8 cellular contexts compared by ENCODE assay signal in genomic region chr16:3881499-3881995, GRCh38. TPM values are rescaled to one million over a fixed set of nuclear protein-coding genes. Genes with fewer than 3 reads are reported as not detected.
A peak's percentile ranks its signal among the peaks of the same experiment; 100 is the strongest.
DNase-seq lines count a peak whose midpoint lies in the region; ATAC-seq, FAIRE-seq and TF ChIP-seq lines count a peak whose summit lies in the region.

No MANE protein-coding gene starts in this region.

- DNase-seq in cardiac muscle cell (ENCODE audit: low read depth in 1 of 2, low spot score in 1 of 2) (no peak), left cardiac atrium (no peak), GM12878 (ENCODE audit: low read depth, low spot score) (no peak), mesenchymal stem cell (no peak), tibial artery (peak in 1 of 2 donors; percentile 69), mucosa of gallbladder (ENCODE audit: low spot score) (no peak), urothelium cell line (ENCODE audit: low spot score) (no peak)

- H3K23ac ChIP-seq in mesenchymal stem cell (ENCODE audit: low read length in 2 of 2), result no peak overlapping the region

- POLR2A ChIA-PET in GM12878 (lab: Charles Lee), result no interaction called here

- H2AK5ac ChIP-seq in mesenchymal stem cell (ENCODE audit: low read length, severe bottlenecking), result peak overlapping the region; percentile 6

- peak overlapping the region; percentile 77; the same call in 1 of the 2 replicates for H2AFZ ChIP-seq in GM12878 (ENCODE audit: control insufficient read depth, low read depth, low read length)
- peak overlapping the region; percentile 99 for H2AFZ ChIP-seq in mesenchymal stem cell (ENCODE audit: low read depth, low read length)

- H3K4ac ChIP-seq in mesenchymal stem cell (ENCODE audit: low read depth in 1 of 2, low read length in 2 of 2), result peak overlapping the region in 1 of 2 experiments; percentile 90

- no peaks in the 10 kb centered on the region for H3K36me3 ChIP-seq in cardiac muscle cell
- no peaks in the 10 kb centered on the region; a peak in 1 of 4 replicates for H3K36me3 ChIP-seq in GM12878 (ENCODE audit: control insufficient read depth in 2 of 2, insufficient read depth in 2 of 2, low read length in 1 of 2)
- peaks cover 4 to 6% of the 10 kb centered on the region in 2 experiments for H3K36me3 ChIP-seq in mesenchymal stem cell (ENCODE audit: control insufficient read depth in 1 of 2, insufficient read depth in 2 of 2, low read depth in 1 of 2, low read length in 2 of 2)
- H3K36me3 ChIP-seq in tibial artery, result no peaks in the 10 kb centered on the region

- CTCF ChIA-PET in GM12878 (lab: Yijun Ruan, JAX), result interaction anchor here (1.4 kb wide), 1 partner anchor 259 kb away, joined by 3 read pairs; no protein-coding TSS in a partner anchor

- intact Hi-C loops in left cardiac atrium (cut with DNase I), result loop anchor here in 1 of 2 donors (5.0 kb wide), 1 partner anchor 189 kb away; no protein-coding TSS in a partner anchor
- intact Hi-C loops in GM12878 (cut with micrococcal nuclease; ENCODE audit: unreplicated experiment), result no loop called here
- intact Hi-C loops in tibial artery (cut with DNase I; ENCODE audit: low total_unique reads), result no loop called here

- no peak overlapping the region for H2BK15ac ChIP-seq in mesenchymal stem cell (ENCODE audit: low read depth, poor library complexity, severe bottlenecking)

- FAIRE-seq in GM12878 (lab: Jason Lieb, UNC) (no peak), urothelium cell line (lab: Jason Lieb, UNC) (no peak)

- peak overlapping the region in 1 of 2 experiments; percentile 68 for H3K14ac ChIP-seq in mesenchymal stem cell (ENCODE audit: low read length in 2 of 2)

- TF ChIP-seq CTCF in cardiac muscle cell (IDR thresholded peaks at IDR 0.05; ENCODE audit: low read depth, low read length) (no peak), GM12878 (IDR thresholded peaks at IDR 0.05 in 2 of 3, conservative IDR thresholded peaks at IDR 0.05 in 1 of 3; ENCODE audit: control insufficient read depth in 2 of 3, extremely low read depth in 1 of 3, insufficient read depth in 1 of 3, low read depth in 3 of 3, low read length in 3 of 3) (no peak), tibial artery (IDR thresholded peaks at IDR 0.05) (no peak)

- no TSS peak for BruUV-seq in GM12878 (replicated peaks; lab: Mats Ljungman, UMichigan)

- peaks cover 33% of the 10 kb centered on the region for H3K79me2 ChIP-seq in GM12878 (ENCODE audit: control insufficient read depth, insufficient read depth, low read length)

- H3K9ac ChIP-seq in GM12878 (ENCODE audit: control insufficient read depth, insufficient read depth, low read length) (no peak overlapping the region), mesenchymal stem cell (ENCODE audit: low read length) (peak overlapping the region; percentile 92)

- ATAC-seq in left cardiac atrium, result no peak
- ATAC-seq in GM12878, result no peak
- ATAC-seq in HG03196 (IDR thresholded peaks at IDR 0.05; ENCODE audit: unreplicated experiment), result no peak

- H3K27me3 ChIP-seq in cardiac muscle cell (no peaks in the 10 kb centered on the region), GM12878 (replicated peaks in 1 of 2; ENCODE audit: control insufficient read depth in 2 of 2, insufficient read depth in 2 of 2, low read length in 1 of 2) (no peaks in the 10 kb centered on the region), mesenchymal stem cell (ENCODE audit: control insufficient read depth in 1 of 2, insufficient read depth in 1 of 2, low read length in 2 of 2) (no peaks in the 10 kb centered on the region), tibial artery (no peaks in the 10 kb centered on the region)

- H2BK120ac ChIP-seq in mesenchymal stem cell (ENCODE audit: low read depth, low read length), result no peak overlapping the region

- peaks cover 9% of the 10 kb centered on the region for H3K79me1 ChIP-seq in mesenchymal stem cell (replicated peaks; ENCODE audit: low read length, poor library complexity, severe bottlenecking)

- H4K8ac ChIP-seq in mesenchymal stem cell (ENCODE audit: low read length), result peak overlapping the region; percentile 100

- RAD21 ChIA-PET in GM12878 (lab: Charles Lee; ENCODE audit: unreplicated experiment), result interaction anchor here (1.2 to 1.4 kb wide), 3 partner anchors 98 to 372 kb away, joined by 3 to 6 read pairs (median 4); partner anchors contain the start of gene TRAP1

- H4K91ac ChIP-seq in mesenchymal stem cell (ENCODE audit: low read length), result peak overlapping the region; percentile 80

- H3K18ac ChIP-seq in mesenchymal stem cell (ENCODE audit: low read depth in 1 of 2, low read length in 2 of 2), result peak overlapping the region; percentile 93

- H3K9me3 ChIP-seq in cardiac muscle cell (ENCODE audit: low read depth) (no peaks in the 10 kb centered on the region), GM12878 (replicated peaks; ENCODE audit: control insufficient read depth, insufficient read depth, low read length) (no peaks in the 10 kb centered on the region), mesenchymal stem cell (ENCODE audit: control insufficient read depth, low read length) (no peaks in the 10 kb centered on the region), tibial artery (no peaks in the 10 kb centered on the region)

- no peak for TF ChIP-seq POLR2A in GM12878 (IDR thresholded peaks at IDR 0.05; ENCODE audit: low read depth, low read length)

- H3K4me3 ChIP-seq in cardiac muscle cell (peak overlapping the region; percentile 50), GM12878 (no peak overlapping the region), mesenchymal stem cell (ENCODE audit: insufficient read depth in 1 of 2, low read depth in 1 of 2, low read length in 2 of 2) (peak overlapping the region; percentile 67 to 80), tibial artery (peak overlapping the region; percentile 97 to 99)

- H3K4me2 ChIP-seq in GM12878 (ENCODE audit: control insufficient read depth, insufficient read depth) (peak overlapping the region; percentile 96), mesenchymal stem cell (ENCODE audit: low read length, poor library complexity, severe bottlenecking) (peak overlapping the region; percentile 99)

- SMC1A ChIA-PET in GM12878 (lab: Charles Lee; ENCODE audit: uncharacterized antibody, unreplicated experiment), result interaction anchor here (1.2 kb wide), 1 partner anchor 88 kb away, joined by 3 read pairs; no protein-coding TSS in a partner anchor

- no peak for TF ChIP-seq RAD21 in GM12878 (IDR thresholded peaks at IDR 0.05; ENCODE audit: insufficient read depth, low read depth, low read length)

- peaks cover 12% of the 10 kb centered on the region; the same call in 1 of the 2 replicates for H4K20me1 ChIP-seq in GM12878 (ENCODE audit: control insufficient read depth, insufficient read depth)

- no peak overlapping the region for H2BK5ac ChIP-seq in mesenchymal stem cell (ENCODE audit: low read depth, low read length, poor library complexity, severe bottlenecking)

- in situ Hi-C loops in GM12878 (cut with MboI), result no loop called here

- H3K4me1 ChIP-seq in cardiac muscle cell (ENCODE audit: low read depth) (peaks cover 21% of the 10 kb centered on the region), GM12878 (ENCODE audit: control insufficient read depth, insufficient read depth, low read length) (peaks cover 11% of the 10 kb centered on the region), mesenchymal stem cell (ENCODE audit: control insufficient read depth, insufficient read depth, low read depth, low read length) (peaks cover 14% of the 10 kb centered on the region), tibial artery (peaks cover 0 to 30% (median 23%) of the 10 kb centered on the region in 4 donors)

- TF ChIP-seq EP300 in GM12878 (IDR thresholded peaks at IDR 0.05; ENCODE audit: borderline replicate concordance in 1 of 2, control insufficient read depth in 1 of 2, low read depth in 2 of 2, low read length in 2 of 2), result no peak

- H3K27ac ChIP-seq in cardiac muscle cell, result no peak overlapping the region
- no peak overlapping the region for H3K27ac ChIP-seq in GM12878 (ENCODE audit: control insufficient read depth, insufficient read depth)
- H3K27ac ChIP-seq in mesenchymal stem cell (ENCODE audit: low read length, poor library complexity, severe bottlenecking), result no peak overlapping the region
- peak overlapping the region; percentile 75 to 93 for H3K27ac ChIP-seq in tibial artery

- peak overlapping the region in 1 of 2 experiments; percentile 77 for H2BK12ac ChIP-seq in mesenchymal stem cell (ENCODE audit: low read length in 2 of 2)

- WGBS in GM12878 (ENCODE audit: insufficient coverage, insufficient replicate concordance, low lambda C conversion rate, missing lambda C conversion rate), result 78% methylated on average over 30 of the region's 30 CpGs
- 56% methylated on average over 30 of the region's 30 CpGs for WGBS in mesenchymal stem cell

TF ChIP-seq in GM12878, 131 proteins besides CTCF, POLR2A, EP300 and RAD21:
- TF ChIP-seq SREBF1 (IDR thresholded peaks at IDR 0.05; ENCODE audit: low read length) (no peak), SRF (IDR thresholded peaks at IDR 0.05; ENCODE audit: low read depth in 2 of 2, low read length in 2 of 2) (no peak), ZNF217 (IDR thresholded peaks at IDR 0.05) (no peak)
TF ChIP-seq in GM12878: peak in this region for 0.

RNA-seq across cellular contexts. Expression of gene CREBBP, which starts 1.0 kb away (rescaled TPM):
- total RNA-seq in cardiac muscle cell (19.7 and 33.8 TPM in 2 replicates), left cardiac atrium (10 to 100 TPM; 39.0 to 39.3 TPM), GM12878 (2014; rRNA removed) (9.8 and 11.2 TPM in 2 replicates), GM12878 (2014; rRNA removed; fragmentation: Illumina TruSeq; extraction: Trizol) (7.5 and 8.7 TPM in 2 replicates), GM12878 (2021) (26.7 and 32.7 TPM in 2 replicates), mucosa of gallbladder (74.6 TPM)
- polyA plus RNA-seq in cardiac muscle cell (24.4 and 27.3 TPM in 2 replicates), GM12878 (2011; rRNA removed) (2.9 and 5.0 TPM in 2 replicates), GM12878 (2014; fragmentation: Illumina TruSeq; extraction: Trizol) (13.9 and 19.4 TPM in 2 replicates), GM12878 (2014; fragmentation: Nextera tagmentation; extraction: Ambion mirVana) (1 to 10 TPM; 3.4 to 3.8 TPM), GM12878 (2014; rRNA removed) (14.1 and 16.9 TPM in 2 replicates), GM12878 (2016; fragmentation: Nextera tagmentation; extraction: Ambion mirVana) (1 to 10 TPM; 6.6 to 8.3 TPM)
- total RNA-seq in GM12878 (2013; cell fraction: nucleolus; rRNA removed), result 81.9 and 88.7 TPM in 2 replicates
- 8.6 TPM for polyA plus RNA-seq in GM12878 (2011; ENCODE audit: low read depth)
- polyA plus RNA-seq in GM12878 (2011; cell fraction: cytosol; rRNA removed), result 4.2 and 6.9 TPM in 2 replicates
- 16.3 and 21.2 TPM in 2 replicates for polyA plus RNA-seq in GM12878 (2011; cell fraction: nucleus; rRNA removed)
- polyA plus RNA-seq in GM12878 (2012), result 15.3 and 22.5 TPM in 2 replicates
- polyA minus RNA-seq in GM12878 (2011; rRNA and poly(A)+ RNA removed), result 19.5 and 29.1 TPM in 2 replicates
- 15.9 and 16.2 TPM in 2 replicates for polyA minus RNA-seq in GM12878 (2011; cell fraction: cytosol; rRNA and poly(A)+ RNA removed)
- polyA minus RNA-seq in GM12878 (2011; cell fraction: nucleus; rRNA and poly(A)+ RNA removed), result 23.0 and 57.8 TPM in 2 replicates
- 20.5 TPM for polyA plus RNA-seq in mesenchymal stem cell (2013, experiment 1 of 2)
- 20.1 TPM for polyA plus RNA-seq in mesenchymal stem cell (2013, experiment 2 of 2)

Comparison
In these comparisons a context has a peak if more than half of its experiments do, and no peak if none do; other contexts are left out.
1. H3K27ac ChIP-seq: peak in tibial artery (2 of 2); none in cardiac muscle cell (single experiment), GM12878 (single experiment) and mesenchymal stem cell (single experiment).